25 cellular contexts compared by ENCODE assay signal in genomic region chr2:66070717-66071602, GRCh38.
DNase-seq lines count a peak whose midpoint lies in the region; FAIRE-seq lines count a peak whose summit lies in the region.
"Had no signal": no experiment of that assay in that cellular context is flagged by ENCODE, and none has a peak within 500 bp of the region (broad histone marks: within the 10 kb centered on the region; RNA-seq: fewer than 3 reads in every experiment).

No MANE protein-coding gene starts in this region.

- H3K9ac ChIP-seq in subcutaneous abdominal adipose tissue (ENCODE audit: low read length in 5 of 5): peak overlapping the region in 2 of 5 donors; percentile 18 to 29

- DNase-seq in NCI-H1105 treated with DMSO at 0.1 percent for 48 hours (lab: John Stamatoyannopoulos, UW) (peak; percentile 52), NCI-H748 treated with DMSO at 0.1 percent for 48 hours (lab: John Stamatoyannopoulos, UW) (peak; percentile 3), cortex of kidney (lab: John Stamatoyannopoulos, UW) (no peak), NOMO-1 treated with DMSO at 0.1 percent for 48 hours (lab: John Stamatoyannopoulos, UW; ENCODE audit: unreplicated experiment) (no peak), frontal cortex (ENCODE audit: low spot score in 2 of 2) (no peak)
- no peak for DNase-seq in effector CD4-positive, alpha-beta T cell
- DNase-seq: activated naive CD4-positive, alpha-beta T cell treated with anti-CD3 and anti-CD28 coated beads for 36 hours; activated T-cell treated with anti-CD3 and anti-CD28 coated beads, Interleukin-2, amount 50 U/mL, for 24 hours; brain microvascular endothelial cell; effector CD8-positive, alpha-beta T cell; foreskin keratinocyte; Kasumi-1; naive thymus-derived CD4-positive, alpha-beta T cell; NCI-H2081; NK-92 treated with Interleukin-12 subunit alpha and Interleukin-12 subunit beta, amount 100 ng/mL, for 24 hours; right cardiac atrium; stimulated activated naive CD4-positive, alpha-beta T cell treated with Interleukin-2 at 50 U/mL for 16 hours; T-helper 17 cell; thyroid gland had no signal

- WGBS in mesodermal cell (ENCODE audit: insufficient coverage in 2 of 2), 2 experiments: 91 to 97% methylated on average over 8 to 12 of the region's 21 CpGs

- no peak overlapping the region for H3K4me3 ChIP-seq in mesodermal cell (ENCODE audit: extremely low read depth, insufficient read depth, low read length, poor library complexity, severe bottlenecking)
- peak overlapping the region in 4 of 5 donors; percentile 16 to 31 (median 25) for H3K4me3 ChIP-seq in subcutaneous abdominal adipose tissue (ENCODE audit: low read depth in 1 of 5, low read length in 5 of 5)
- H3K4me3 ChIP-seq: GM23338, left lung, SJSA1, thyroid gland had no signal

- H3K27me3 ChIP-seq in subcutaneous abdominal adipose tissue (ENCODE audit: control insufficient read depth in 5 of 5, insufficient read depth in 4 of 5, low read length in 5 of 5): no peaks in the 10 kb centered on the region
- H3K27me3 ChIP-seq: brain microvascular endothelial cell, foreskin keratinocyte, left lung, SJSA1, thyroid gland had no signal

- H3K9me3 ChIP-seq in mesodermal cell (ENCODE audit: control insufficient read depth, low read length) (no peaks in the 10 kb centered on the region), subcutaneous abdominal adipose tissue (ENCODE audit: control insufficient read depth in 5 of 5, low read length in 5 of 5) (no peaks in the 10 kb centered on the region)
- H3K9me3 ChIP-seq: left lung, SJSA1, thyroid gland had no signal

- H3K36me3 ChIP-seq in mesodermal cell (ENCODE audit: control insufficient read depth, insufficient read depth, low read length): no peaks in the 10 kb centered on the region
- H3K36me3 ChIP-seq in subcutaneous abdominal adipose tissue (ENCODE audit: control insufficient read depth in 5 of 5, insufficient read depth in 5 of 5, low read length in 5 of 5): no peaks in the 10 kb centered on the region
- H3K36me3 ChIP-seq: brain microvascular endothelial cell, left lung, SJSA1, thyroid gland had no signal

- H3K4me1 ChIP-seq in mesodermal cell (ENCODE audit: control insufficient read depth, insufficient read depth, low read length, poor library complexity, severe bottlenecking) (no peaks in the 10 kb centered on the region), subcutaneous abdominal adipose tissue (ENCODE audit: control insufficient read depth in 5 of 5, insufficient read depth in 5 of 5, low read length in 5 of 5) (peaks cover 0 to 6% (median 0%) of the 10 kb centered on the region in 5 donors)
- H3K4me1 ChIP-seq: foreskin keratinocyte, left lung, SJSA1, thyroid gland had no signal

- FAIRE-seq in frontal cortex (lab: Jason Lieb, UNC): no peak
- FAIRE-seq: D721Med had no signal

- peak overlapping the region; percentile 26 for H3K27ac ChIP-seq in mesodermal cell (ENCODE audit: low read depth, low read length, severe bottlenecking)
- H3K27ac ChIP-seq in subcutaneous abdominal adipose tissue (ENCODE audit: low read depth, low read length): no peak overlapping the region
- H3K27ac ChIP-seq: brain microvascular endothelial cell, foreskin keratinocyte, left lung, SJSA1, thyroid gland had no signal

Comparison
In these comparisons a context has a peak if more than half of its experiments do, and no peak if none do; other contexts are left out.
1. DNase-seq: peak in NCI-H1105 treated with DMSO at 0.1 percent for 48 hours (single experiment) and NCI-H748 treated with DMSO at 0.1 percent for 48 hours (single experiment); none in cortex of kidney (single experiment), NOMO-1 treated with DMSO at 0.1 percent for 48 hours (single experiment), frontal cortex (0 of 2) and effector CD4-positive, alpha-beta T cell (single experiment).